In the genomic region with DNA sequence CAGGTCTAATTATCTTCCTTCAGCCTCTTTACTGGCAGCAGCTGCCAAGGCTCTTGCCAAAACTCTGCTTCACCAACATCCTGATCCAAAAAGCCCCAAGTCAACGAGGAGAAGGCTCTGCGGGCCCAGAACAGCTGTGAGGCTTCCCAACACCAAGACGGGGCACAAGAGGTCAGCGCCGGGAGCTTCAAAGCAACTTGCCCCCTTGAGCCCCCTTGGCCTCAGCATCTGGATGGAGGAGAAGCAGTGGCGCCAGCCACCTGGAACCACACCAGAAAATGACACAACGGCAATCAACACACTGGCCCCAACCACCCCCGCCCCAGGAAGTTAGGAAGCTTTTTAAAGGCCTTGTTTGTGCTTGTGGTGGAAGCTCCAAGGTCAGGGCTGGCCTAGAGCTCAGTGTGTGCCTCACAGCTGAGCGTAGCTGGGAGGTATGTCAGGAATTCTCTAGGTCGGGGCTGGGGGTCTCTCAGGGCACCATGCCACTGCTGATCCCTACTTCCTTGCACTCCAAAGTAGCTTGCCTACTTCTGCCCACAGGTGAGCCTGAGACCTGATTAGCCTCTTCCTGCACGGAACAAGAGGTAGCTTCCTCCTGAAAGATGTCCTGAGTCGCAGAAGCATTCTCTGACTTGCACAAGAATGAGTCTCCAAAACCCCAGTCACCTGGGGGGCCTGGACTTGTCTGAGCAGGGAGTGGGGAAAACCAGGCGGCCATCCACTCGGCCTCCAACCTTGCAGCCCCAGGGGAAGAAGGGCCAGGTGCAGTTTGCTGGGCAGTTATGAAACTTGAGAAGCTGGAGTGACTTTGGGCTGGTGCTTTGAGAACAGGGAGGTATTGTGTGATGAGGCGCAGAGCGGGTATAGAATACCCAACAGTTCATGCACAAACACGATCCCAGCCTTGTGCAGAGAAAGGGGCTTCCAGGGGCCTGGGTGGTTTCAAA, we compare ENCODE assay signal across 1 cellular context.
TF ChIP-seq lines count a peak whose summit lies in the region.

No MANE protein-coding gene starts in this region.

TF ChIP-seq in HepG2, 621 proteins besides CTCF, POLR2A, EP300 and RAD21 (continued from another document and continues in another):
- TF ChIP-seq, protein P1, sequence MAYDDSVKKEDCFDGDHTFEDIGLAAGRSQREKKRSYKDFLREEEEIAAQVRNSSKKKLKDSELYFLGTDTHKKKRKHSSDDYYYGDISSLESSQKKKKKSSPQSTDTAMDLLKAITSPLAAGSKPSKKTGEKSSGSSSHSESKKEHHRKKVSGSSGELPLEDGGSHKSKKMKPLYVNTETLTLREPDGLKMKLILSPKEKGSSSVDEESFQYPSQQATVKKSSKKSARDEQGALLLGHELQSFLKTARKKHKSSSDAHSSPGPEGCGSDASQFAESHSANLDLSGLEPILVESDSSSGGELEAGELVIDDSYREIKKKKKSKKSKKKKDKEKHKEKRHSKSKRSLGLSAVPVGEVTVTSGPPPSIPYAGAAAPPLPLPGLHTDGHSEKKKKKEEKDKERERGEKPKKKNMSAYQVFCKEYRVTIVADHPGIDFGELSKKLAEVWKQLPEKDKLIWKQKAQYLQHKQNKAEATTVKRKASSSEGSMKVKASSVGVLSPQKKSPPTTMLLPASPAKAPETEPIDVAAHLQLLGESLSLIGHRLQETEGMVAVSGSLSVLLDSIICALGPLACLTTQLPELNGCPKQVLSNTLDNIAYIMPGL (CRISPR knock-in tag; IDR thresholded peaks at IDR 0.05; ENCODE audit: borderline replicate concordance in 1 of 2, low read depth in 1 of 2) = peak; percentile 25 to 32; a peak in 1 of 4 replicates
- TF ChIP-seq STAG1 (CRISPR knock-in tag; IDR thresholded peaks at IDR 0.05) (no peak), RBAK (CRISPR knock-in tag; IDR thresholded peaks at IDR 0.05) (no peak), PHF8 (CRISPR knock-in tag; IDR thresholded peaks at IDR 0.05) (no peak), KDM5B (CRISPR knock-in tag; IDR thresholded peaks at IDR 0.05; ENCODE audit: borderline replicate concordance) (peak; percentile 35; the same call in 1 of the 2 replicates), HNF4G (IDR thresholded peaks at IDR 0.05; ENCODE audit: borderline replicate concordance, low read depth, low read length) (0 out of 2 replicates have a peak, but pooled peaks have one; percentile 32), HNF4G (CRISPR knock-in tag; IDR thresholded peaks at IDR 0.05; ENCODE audit: borderline replicate concordance, low read depth) (no peak), KLF16 (CRISPR knock-in tag; IDR thresholded peaks at IDR 0.05) (no peak), ZNF496 (CRISPR knock-in tag; IDR thresholded peaks at IDR 0.05; ENCODE audit: insufficient replicate concordance) (no peak), EHMT2 (IDR thresholded peaks at IDR 0.05; ENCODE audit: borderline replicate concordance, low read depth, low read length) (no peak), NPAS2 (CRISPR knock-in tag; IDR thresholded peaks at IDR 0.05; ENCODE audit: borderline replicate concordance) (no peak), GTF2F1 (IDR thresholded peaks at IDR 0.05; ENCODE audit: low read length) (no peak), ZBTB40 (IDR thresholded peaks at IDR 0.05) (no peak), ZBTB40 (CRISPR knock-in tag; IDR thresholded peaks at IDR 0.05) (no peak), MBD4 (IDR thresholded peaks at IDR 0.05; ENCODE audit: borderline replicate concordance, low read length) (no peak), ONECUT2 (CRISPR knock-in tag; IDR thresholded peaks at IDR 0.05) (no peak), ZFYVE20 (CRISPR knock-in tag; IDR thresholded peaks at IDR 0.05; ENCODE audit: borderline replicate concordance, low read depth) (no peak), LRRFIP1 (CRISPR knock-in tag; conservative IDR thresholded peaks at IDR 0.05) (no peak), ZBTB42 (CRISPR knock-in tag; IDR thresholded peaks at IDR 0.05) (0 out of 2 replicates have a peak, but pooled peaks have one; percentile 54), KDM4B (CRISPR knock-in tag; IDR thresholded peaks at IDR 0.05) (peak; percentile 23; the same call in 1 of the 2 replicates), ZNF605 (CRISPR knock-in tag; IDR thresholded peaks at IDR 0.05) (no peak), ZNF460 (CRISPR knock-in tag; IDR thresholded peaks at IDR 0.05; ENCODE audit: borderline replicate concordance) (no peak)
- TF ChIP-seq, protein P2, sequence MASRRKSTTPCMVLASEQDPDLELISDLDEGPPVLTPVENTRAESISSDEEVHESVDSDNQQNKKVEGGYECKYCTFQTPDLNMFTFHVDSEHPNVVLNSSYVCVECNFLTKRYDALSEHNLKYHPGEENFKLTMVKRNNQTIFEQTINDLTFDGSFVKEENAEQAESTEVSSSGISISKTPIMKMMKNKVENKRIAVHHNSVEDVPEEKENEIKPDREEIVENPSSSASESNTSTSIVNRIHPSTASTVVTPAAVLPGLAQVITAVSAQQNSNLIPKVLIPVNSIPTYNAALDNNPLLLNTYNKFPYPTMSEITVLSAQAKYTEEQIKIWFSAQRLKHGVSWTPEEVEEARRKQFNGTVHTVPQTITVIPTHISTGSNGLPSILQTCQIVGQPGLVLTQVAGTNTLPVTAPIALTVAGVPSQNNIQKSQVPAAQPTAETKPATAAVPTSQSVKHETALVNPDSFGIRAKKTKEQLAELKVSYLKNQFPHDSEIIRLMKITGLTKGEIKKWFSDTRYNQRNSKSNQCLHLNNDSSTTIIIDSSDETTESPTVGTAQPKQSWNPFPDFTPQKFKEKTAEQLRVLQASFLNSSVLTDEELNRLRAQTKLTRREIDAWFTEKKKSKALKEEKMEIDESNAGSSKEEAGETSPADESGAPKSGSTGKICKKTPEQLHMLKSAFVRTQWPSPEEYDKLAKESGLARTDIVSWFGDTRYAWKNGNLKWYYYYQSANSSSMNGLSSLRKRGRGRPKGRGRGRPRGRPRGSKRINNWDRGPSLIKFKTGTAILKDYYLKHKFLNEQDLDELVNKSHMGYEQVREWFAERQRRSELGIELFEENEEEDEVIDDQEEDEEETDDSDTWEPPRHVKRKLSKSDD (CRISPR knock-in tag; IDR thresholded peaks at IDR 0.05; ENCODE audit: low read depth) = no peak
- TF ChIP-seq, protein P3, sequence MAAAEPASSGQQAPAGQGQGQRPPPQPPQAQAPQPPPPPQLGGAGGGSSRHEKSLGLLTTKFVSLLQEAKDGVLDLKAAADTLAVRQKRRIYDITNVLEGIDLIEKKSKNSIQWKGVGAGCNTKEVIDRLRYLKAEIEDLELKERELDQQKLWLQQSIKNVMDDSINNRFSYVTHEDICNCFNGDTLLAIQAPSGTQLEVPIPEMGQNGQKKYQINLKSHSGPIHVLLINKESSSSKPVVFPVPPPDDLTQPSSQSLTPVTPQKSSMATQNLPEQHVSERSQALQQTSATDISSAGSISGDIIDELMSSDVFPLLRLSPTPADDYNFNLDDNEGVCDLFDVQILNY (CRISPR knock-in tag; conservative IDR thresholded peaks at IDR 0.05) = no peak
- TF ChIP-seq, protein P4, sequence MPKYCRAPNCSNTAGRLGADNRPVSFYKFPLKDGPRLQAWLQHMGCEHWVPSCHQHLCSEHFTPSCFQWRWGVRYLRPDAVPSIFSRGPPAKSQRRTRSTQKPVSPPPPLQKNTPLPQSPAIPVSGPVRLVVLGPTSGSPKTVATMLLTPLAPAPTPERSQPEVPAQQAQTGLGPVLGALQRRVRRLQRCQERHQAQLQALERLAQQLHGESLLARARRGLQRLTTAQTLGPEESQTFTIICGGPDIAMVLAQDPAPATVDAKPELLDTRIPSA (CRISPR knock-in tag; IDR thresholded peaks at IDR 0.05; ENCODE audit: borderline replicate concordance) = no peak
- TF ChIP-seq, protein P5, sequence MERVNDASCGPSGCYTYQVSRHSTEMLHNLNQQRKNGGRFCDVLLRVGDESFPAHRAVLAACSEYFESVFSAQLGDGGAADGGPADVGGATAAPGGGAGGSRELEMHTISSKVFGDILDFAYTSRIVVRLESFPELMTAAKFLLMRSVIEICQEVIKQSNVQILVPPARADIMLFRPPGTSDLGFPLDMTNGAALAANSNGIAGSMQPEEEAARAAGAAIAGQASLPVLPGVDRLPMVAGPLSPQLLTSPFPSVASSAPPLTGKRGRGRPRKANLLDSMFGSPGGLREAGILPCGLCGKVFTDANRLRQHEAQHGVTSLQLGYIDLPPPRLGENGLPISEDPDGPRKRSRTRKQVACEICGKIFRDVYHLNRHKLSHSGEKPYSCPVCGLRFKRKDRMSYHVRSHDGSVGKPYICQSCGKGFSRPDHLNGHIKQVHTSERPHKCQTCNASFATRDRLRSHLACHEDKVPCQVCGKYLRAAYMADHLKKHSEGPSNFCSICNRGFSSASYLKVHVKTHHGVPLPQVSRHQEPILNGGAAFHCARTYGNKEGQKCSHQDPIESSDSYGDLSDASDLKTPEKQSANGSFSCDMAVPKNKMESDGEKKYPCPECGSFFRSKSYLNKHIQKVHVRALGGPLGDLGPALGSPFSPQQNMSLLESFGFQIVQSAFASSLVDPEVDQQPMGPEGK (CRISPR knock-in tag; IDR thresholded peaks at IDR 0.05) = peak; percentile 97
- TF ChIP-seq, protein P6, sequence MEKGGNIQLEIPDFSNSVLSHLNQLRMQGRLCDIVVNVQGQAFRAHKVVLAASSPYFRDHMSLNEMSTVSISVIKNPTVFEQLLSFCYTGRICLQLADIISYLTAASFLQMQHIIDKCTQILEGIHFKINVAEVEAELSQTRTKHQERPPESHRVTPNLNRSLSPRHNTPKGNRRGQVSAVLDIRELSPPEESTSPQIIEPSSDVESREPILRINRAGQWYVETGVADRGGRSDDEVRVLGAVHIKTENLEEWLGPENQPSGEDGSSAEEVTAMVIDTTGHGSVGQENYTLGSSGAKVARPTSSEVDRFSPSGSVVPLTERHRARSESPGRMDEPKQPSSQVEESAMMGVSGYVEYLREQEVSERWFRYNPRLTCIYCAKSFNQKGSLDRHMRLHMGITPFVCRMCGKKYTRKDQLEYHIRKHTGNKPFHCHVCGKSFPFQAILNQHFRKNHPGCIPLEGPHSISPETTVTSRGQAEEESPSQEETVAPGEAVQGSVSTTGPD (CRISPR knock-in tag; IDR thresholded peaks at IDR 0.05) = no peak
